2 cellular contexts compared by ENCODE assay signal in genomic region chr9:6443661-6444060, GRCh38.
TF ChIP-seq lines count a peak whose summit lies in the region.

No MANE protein-coding gene starts in this region.

TF ChIP-seq in SK-N-SH treated with all-trans-retinoic acid at 6 μM for 48 hours, 23 proteins besides CTCF, POLR2A, EP300 and RAD21 (continued from another document):
- TF ChIP-seq TSHZ2 (CRISPR knock-in tag; IDR thresholded peaks at IDR 0.05), result no peak

TF ChIP-seq in SK-N-SH, 30 proteins besides CTCF, POLR2A, EP300 and RAD21 (continued from another document):
- TF ChIP-seq ZBTB33 (IDR thresholded peaks at IDR 0.05; ENCODE audit: borderline replicate concordance, low read depth), result no peak
- TF ChIP-seq POLR2AphosphoS5 (IDR thresholded peaks at IDR 0.05; ENCODE audit: low read depth, low read length), result no peak
- TF ChIP-seq JUND (IDR thresholded peaks at IDR 0.05), result no peak
- TF ChIP-seq SMC3 (IDR thresholded peaks at IDR 0.05; ENCODE audit: low read depth, low read length), result no peak
- no peak for TF ChIP-seq TAF1 (IDR thresholded peaks at IDR 0.05; ENCODE audit: borderline replicate concordance, low read depth, low read length)
- no peak for TF ChIP-seq REST (IDR thresholded peaks at IDR 0.05; ENCODE audit: low read depth, low read length)
- no peak for TF ChIP-seq RXRA (IDR thresholded peaks at IDR 0.05; ENCODE audit: borderline replicate concordance, low read depth)
- TF ChIP-seq IRF3 (IDR thresholded peaks at IDR 0.05; ENCODE audit: low read depth, low read length), result no peak
- no peak for TF ChIP-seq NRF1 (IDR thresholded peaks at IDR 0.05; ENCODE audit: low read depth, low read length)
- TF ChIP-seq MXI1 (IDR thresholded peaks at IDR 0.05; ENCODE audit: low read depth, low read length), result no peak
TF ChIP-seq in SK-N-SH: peak in this region for 0.
